ENCODE assay signal across 8 cellular contexts in the genomic region with DNA sequence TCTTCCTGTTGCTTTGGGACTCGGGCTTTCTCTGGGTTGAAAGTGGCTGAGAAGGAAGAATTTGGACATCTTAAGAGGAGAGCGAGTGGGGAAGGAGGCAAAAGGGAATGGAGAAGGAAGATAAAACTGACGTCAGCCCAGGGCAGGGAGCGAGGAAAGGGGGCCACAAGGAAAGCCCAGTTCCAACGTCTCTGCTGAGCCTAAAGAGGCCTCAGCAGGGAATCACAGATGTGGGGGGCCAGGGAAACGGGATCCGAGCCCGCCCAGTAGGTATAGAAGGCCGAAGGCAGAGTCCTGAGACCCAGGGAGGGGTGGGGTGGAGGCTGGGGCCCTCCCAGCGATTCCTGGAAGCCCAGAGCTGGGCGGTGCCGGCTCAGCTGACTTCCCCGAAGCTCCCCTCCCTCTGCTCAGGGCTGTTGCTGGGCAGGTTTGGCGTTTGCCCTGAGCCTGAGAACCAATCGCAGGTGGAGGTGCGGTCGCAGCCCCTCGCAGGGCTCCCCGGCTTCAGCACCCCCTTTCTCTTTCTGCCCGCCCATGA. TPM values are rescaled to one million over a fixed set of nuclear protein-coding genes. Genes with fewer than 3 reads are reported as not detected.
DNase-seq lines count a peak whose midpoint lies in the region; ATAC-seq and TF ChIP-seq lines count a peak whose summit lies in the region.

No MANE protein-coding gene starts in this region.

- H3K9me3 Mint-ChIP-seq in CD14-positive monocyte = peaks cover 0 to 3% (median 0%) of the 10 kb centered on the region in 7 donors
- H3K9me3 Mint-ChIP-seq in stimulated activated naive CD8-positive, alpha-beta T cell treated with anti-CD3 and anti-CD28 coated beads, Interleukin-15, amount 100 ng/mL, for 72 hours = no peaks in the 10 kb centered on the region

- TF ChIP-seq RAD21 in neural cell (conservative IDR thresholded peaks at IDR 0.05) = no peak

- H3K27me3 ChIP-seq in neural cell (ENCODE audit: insufficient read depth, low read depth, low read length) = no peaks in the 10 kb centered on the region

- peak overlapping the region; percentile 91 for H2AFZ ChIP-seq in neural cell (ENCODE audit: low read depth, low read length)

- H4K20me1 ChIP-seq in neural cell (ENCODE audit: insufficient read depth) = no peaks in the 10 kb centered on the region

- peak overlapping the region; percentile 76 for H3K4me2 ChIP-seq in neural cell (ENCODE audit: low read length)

- H3K27ac ChIP-seq in neural cell (ENCODE audit: low read length) = peak overlapping the region; percentile 78

- no peaks in the 10 kb centered on the region for H3K36me3 ChIP-seq in neural cell (ENCODE audit: insufficient read depth, low read length)

- no peaks in the 10 kb centered on the region for H3K9me2 ChIP-seq in neural cell (ENCODE audit: insufficient read depth, low read length)

- peak; percentile 70 for TF ChIP-seq EP300 in neural cell (conservative IDR thresholded peaks at IDR 0.05; ENCODE audit: poor library complexity, severe bottlenecking)

- DNase-seq in CD14-positive monocyte (ENCODE audit: low spot score) (peak; percentile 77), HuH-7 (ENCODE audit: low spot score) (peak; percentile 81), RPMI8226 (peak; percentile 90), activated gamma-delta T cell (lab: John Stamatoyannopoulos, UW) (peak; percentile 46), fibroblast of the aortic adventitia (ENCODE audit: low read depth) (peak; percentile 96)
- DNase-seq in stimulated activated naive CD8-positive, alpha-beta T cell treated with anti-CD3 and anti-CD28 coated beads, Interleukin-15, amount 100 ng/mL, for 72 hours = peak; percentile 90 to 92

- peaks cover 45 to 67% of the 10 kb centered on the region in 2 donors for H3K36me3 Mint-ChIP-seq in CD14-positive monocyte

- ATAC-seq in GM19351 (IDR thresholded peaks at IDR 0.05; ENCODE audit: unreplicated experiment) = peak; percentile 40
- ATAC-seq in stimulated activated naive CD8-positive, alpha-beta T cell treated with anti-CD3 and anti-CD28 coated beads, Interleukin-15, amount 100 ng/mL, for 72 hours = peak; percentile 70

- peaks cover 0 to 2% (median 0%) of the 10 kb centered on the region in 3 donors for H3K27me3 Mint-ChIP-seq in CD14-positive monocyte (ENCODE audit: low read depth in 3 of 3)
- H3K27me3 Mint-ChIP-seq in stimulated activated naive CD8-positive, alpha-beta T cell treated with anti-CD3 and anti-CD28 coated beads, Interleukin-15, amount 100 ng/mL, for 72 hours = no peaks in the 10 kb centered on the region

- peaks cover 74% of the 10 kb centered on the region for H3K4me1 Mint-ChIP-seq in CD14-positive monocyte
- peaks cover 75% of the 10 kb centered on the region for H3K4me1 Mint-ChIP-seq in stimulated activated naive CD8-positive, alpha-beta T cell treated with anti-CD3 and anti-CD28 coated beads, Interleukin-15, amount 100 ng/mL, for 72 hours

- intact Hi-C loops in CD14-positive monocyte (cut with micrococcal nuclease) = loop anchor here (2.0 to 5.0 kb wide), 3 partner anchors 15 to 65 kb away; a partner anchor contains a TSS

- peak overlapping the region; percentile 77 for H3K9ac ChIP-seq in neural cell (ENCODE audit: low read length)

- peak overlapping the region; percentile 93 for H3K4me3 Mint-ChIP-seq in CD14-positive monocyte
- peak overlapping the region; percentile 95 to 99 for H3K4me3 Mint-ChIP-seq in stimulated activated naive CD8-positive, alpha-beta T cell treated with anti-CD3 and anti-CD28 coated beads, Interleukin-15, amount 100 ng/mL, for 72 hours

- peak overlapping the region; percentile 65 for H3K4me3 ChIP-seq in fibroblast of the aortic adventitia (ENCODE audit: low read depth, low read length)
- peak overlapping the region; percentile 64 for H3K4me3 ChIP-seq in neural cell (ENCODE audit: low read length)

- TF ChIP-seq CTCF in CD14-positive monocyte (IDR thresholded peaks at IDR 0.05) (no peak), fibroblast of the aortic adventitia (IDR thresholded peaks at IDR 0.05; ENCODE audit: insufficient read depth, low read length) (no peak), neural cell (IDR thresholded peaks at IDR 0.05; ENCODE audit: poor library complexity, severe bottlenecking) (no peak)

- H3K27ac Mint-ChIP-seq in CD14-positive monocyte = peak overlapping the region; percentile 96 to 100 (median 98)
- H3K27ac Mint-ChIP-seq in stimulated activated naive CD8-positive, alpha-beta T cell treated with anti-CD3 and anti-CD28 coated beads, Interleukin-15, amount 100 ng/mL, for 72 hours = peak overlapping the region; percentile 99 to 100

- peaks cover 16% of the 10 kb centered on the region for H3K79me2 ChIP-seq in neural cell (replicated peaks; ENCODE audit: insufficient read depth, low read length)

- H3F3A ChIP-seq in neural cell (ENCODE audit: insufficient read depth, low read length, poor library complexity, severe bottlenecking) = peaks cover 4% of the 10 kb centered on the region

- H3K9me3 ChIP-seq in neural cell (ENCODE audit: low read length) = no peaks in the 10 kb centered on the region

TF ChIP-seq in neural cell, 6 proteins besides CTCF, POLR2A, EP300 and RAD21:
- no peak for TF ChIP-seq TAF1 (IDR thresholded peaks at IDR 0.05; ENCODE audit: low read depth)
- peak; percentile 1 for TF ChIP-seq MXI1 (conservative IDR thresholded peaks at IDR 0.05; ENCODE audit: poor library complexity, severe bottlenecking)
- TF ChIP-seq SMC3 (conservative IDR thresholded peaks at IDR 0.05; ENCODE audit: poor library complexity) = no peak
- no peak for TF ChIP-seq EZH2 (IDR thresholded peaks at IDR 0.05; ENCODE audit: borderline replicate concordance, insufficient read depth, low read length, poor library complexity, severe bottlenecking)
- no peak for TF ChIP-seq POLR2AphosphoS5 (IDR thresholded peaks at IDR 0.05)
- TF ChIP-seq, protein P1, sequence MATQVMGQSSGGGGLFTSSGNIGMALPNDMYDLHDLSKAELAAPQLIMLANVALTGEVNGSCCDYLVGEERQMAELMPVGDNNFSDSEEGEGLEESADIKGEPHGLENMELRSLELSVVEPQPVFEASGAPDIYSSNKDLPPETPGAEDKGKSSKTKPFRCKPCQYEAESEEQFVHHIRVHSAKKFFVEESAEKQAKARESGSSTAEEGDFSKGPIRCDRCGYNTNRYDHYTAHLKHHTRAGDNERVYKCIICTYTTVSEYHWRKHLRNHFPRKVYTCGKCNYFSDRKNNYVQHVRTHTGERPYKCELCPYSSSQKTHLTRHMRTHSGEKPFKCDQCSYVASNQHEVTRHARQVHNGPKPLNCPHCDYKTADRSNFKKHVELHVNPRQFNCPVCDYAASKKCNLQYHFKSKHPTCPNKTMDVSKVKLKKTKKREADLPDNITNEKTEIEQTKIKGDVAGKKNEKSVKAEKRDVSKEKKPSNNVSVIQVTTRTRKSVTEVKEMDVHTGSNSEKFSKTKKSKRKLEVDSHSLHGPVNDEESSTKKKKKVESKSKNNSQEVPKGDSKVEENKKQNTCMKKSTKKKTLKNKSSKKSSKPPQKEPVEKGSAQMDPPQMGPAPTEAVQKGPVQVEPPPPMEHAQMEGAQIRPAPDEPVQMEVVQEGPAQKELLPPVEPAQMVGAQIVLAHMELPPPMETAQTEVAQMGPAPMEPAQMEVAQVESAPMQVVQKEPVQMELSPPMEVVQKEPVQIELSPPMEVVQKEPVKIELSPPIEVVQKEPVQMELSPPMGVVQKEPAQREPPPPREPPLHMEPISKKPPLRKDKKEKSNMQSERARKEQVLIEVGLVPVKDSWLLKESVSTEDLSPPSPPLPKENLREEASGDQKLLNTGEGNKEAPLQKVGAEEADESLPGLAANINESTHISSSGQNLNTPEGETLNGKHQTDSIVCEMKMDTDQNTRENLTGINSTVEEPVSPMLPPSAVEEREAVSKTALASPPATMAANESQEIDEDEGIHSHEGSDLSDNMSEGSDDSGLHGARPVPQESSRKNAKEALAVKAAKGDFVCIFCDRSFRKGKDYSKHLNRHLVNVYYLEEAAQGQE (IDR thresholded peaks at IDR 0.05; ENCODE audit: borderline replicate concordance) = no peak

RNA-seq across cellular contexts. Expression of a gene that starts 12.7 kb away (rescaled TPM):
- polyA plus RNA-seq in CD14-positive monocyte (1 to 10 TPM; 2.5 to 2.8 TPM), neural cell (0.56 TPM in 1 of 2 replicates, not detected in the other)
- total RNA-seq in fibroblast of the aortic adventitia (ENCODE audit: low replicate concordance) = 11.9 and 13.0 TPM in 2 replicates
- polyA minus RNA-seq in neural cell = not detected in 2 replicates

RNA-seq across cellular contexts. Expression of a gene that starts 17.5 kb away (rescaled TPM):
- polyA plus RNA-seq in CD14-positive monocyte (100 to 1,000 TPM; 287 to 301 TPM), neural cell (151 and 171 TPM in 2 replicates)
- total RNA-seq in fibroblast of the aortic adventitia (ENCODE audit: low replicate concordance) = 130 and 212 TPM in 2 replicates
- polyA minus RNA-seq in neural cell = 246 and 252 TPM in 2 replicates

RNA-seq across cellular contexts. Expression of a gene that starts 46.3 kb away (rescaled TPM):
- polyA plus RNA-seq in CD14-positive monocyte (not detected), neural cell (not detected in 2 replicates)
- total RNA-seq in fibroblast of the aortic adventitia (ENCODE audit: low replicate concordance) = not detected in 2 replicates
- not detected in 2 replicates for polyA minus RNA-seq in neural cell

RNA-seq across cellular contexts. Expression of a gene that starts 54.0 kb away (rescaled TPM):
- not detected for polyA plus RNA-seq in CD14-positive monocyte
- 8.0 and 45.2 TPM in 2 replicates for total RNA-seq in fibroblast of the aortic adventitia (ENCODE audit: low replicate concordance)
- 2.3 and 4.2 TPM in 2 replicates for polyA plus RNA-seq in neural cell
- polyA minus RNA-seq in neural cell = 0.58 and 0.73 TPM in 2 replicates

Comparison
In these comparisons a context has a peak if more than half of its experiments do, and no peak if none do; other contexts are left out.
1. Peak in every context shown above with its lines: DNase-seq, ATAC-seq, H3K4me3 ChIP-seq and H3K27ac ChIP-seq.
2. DNase-seq: peak in every context shown above with its lines; median percentile 96 in fibroblast of the aortic adventitia; 91 in stimulated activated naive CD8-positive, alpha-beta T cell treated with anti-CD3 and anti-CD28 coated beads, Interleukin-15, amount 100 ng/mL, for 72 hours; 90 in RPMI8226; 81 in HuH-7; 77 in CD14-positive monocyte; 46 in activated gamma-delta T cell.